ENCODE assay signal across 8 cellular contexts in genomic region chr13:43023244-43023931, GRCh38. TPM values are rescaled to one million over a fixed set of nuclear protein-coding genes. Genes with fewer than 3 reads are reported as not detected.
DNase-seq lines count a peak whose midpoint lies in the region; ATAC-seq and TF ChIP-seq lines count a peak whose summit lies in the region.

TSS of gene DNAJC15 (plus strand) at chr13:43023586. CDS start at chr13:43023627, 41 bp downstream.

- DNase-seq in AG08396 (ENCODE audit: low spot score) (peak; percentile 83), GM19238 (ENCODE audit: insufficient read length, low spot score) (peak; percentile 64), SK-MEL-5 (ENCODE audit: low read depth, low spot score) (peak; percentile 89), head of caudate nucleus (peak; percentile 58 to 93 (median 84)), ovary (peak in 4 of 5 donors; percentile 46 to 69 (median 54)), thoracic aorta (ENCODE audit: low spot score) (peak; percentile 71)
- DNase-seq in activated naive CD4-positive, alpha-beta T cell treated with anti-CD3 and anti-CD28 coated beads, Interleukin-2, amount 50 U/mL, for 72 hours (ENCODE audit: low spot score in 2 of 2), result peak; percentile 75 to 80

- ATAC-seq in HG03439 (IDR thresholded peaks at IDR 0.05; ENCODE audit: unreplicated experiment) (peak; percentile 87), thoracic aorta (ENCODE audit: insufficient number of reproducible peaks, low FRiP score, low read depth) (peak; percentile 85)
- peak; percentile 91 to 95 for ATAC-seq in activated naive CD4-positive, alpha-beta T cell treated with anti-CD3 and anti-CD28 coated beads, Interleukin-2, amount 50 U/mL, for 72 hours

- H3K27me3 ChIP-seq in ovary, result no peaks in the 10 kb centered on the region
- no peaks in the 10 kb centered on the region for H3K27me3 ChIP-seq in thoracic aorta (replicated peaks; ENCODE audit: insufficient read depth)

- no peak for TF ChIP-seq EP300 in ovary (IDR thresholded peaks at IDR 0.05)

- intact Hi-C loops in head of caudate nucleus (cut with DNase I), result no loop called here
- intact Hi-C loops in ovary (cut with DNase I), result no loop called here

- TF ChIP-seq POLR2A in ovary (IDR thresholded peaks at IDR 0.05), result no peak

- peak within 1 kb of the TSS; percentile 99 for H3K27ac Mint-ChIP-seq in activated naive CD4-positive, alpha-beta T cell treated with anti-CD3 and anti-CD28 coated beads, Interleukin-2, amount 50 U/mL, for 72 hours

- H3K4me1 ChIP-seq in ovary (ENCODE audit: insufficient read depth) (no peaks in the 10 kb centered on the region), thoracic aorta (ENCODE audit: control insufficient read depth in 1 of 2, low read depth in 2 of 2) (peaks cover 9 to 38% of the 10 kb centered on the region in 2 donors)

- 54 to 72% (median 60%) methylated on average over 39 to 50 of the region's 50 CpGs for WGBS in ovary, 3 donors

- H3K9me3 Mint-ChIP-seq in activated naive CD4-positive, alpha-beta T cell treated with anti-CD3 and anti-CD28 coated beads, Interleukin-2, amount 50 U/mL, for 72 hours, result no peaks in the 10 kb centered on the region

- H3K9me3 ChIP-seq in ovary (no peaks in the 10 kb centered on the region), thoracic aorta (no peaks in the 10 kb centered on the region)

- H3K4me3 ChIP-seq in ovary, result peak within 1 kb of the TSS; percentile 49
- peak within 1 kb of the TSS; percentile 83 for H3K4me3 ChIP-seq in thoracic aorta

- H3K27ac ChIP-seq in ovary, result peak within 1 kb of the TSS in 1 of 2 donors; percentile 35
- peak within 1 kb of the TSS; percentile 71 to 84 for H3K27ac ChIP-seq in thoracic aorta

- H3K36me3 Mint-ChIP-seq in activated naive CD4-positive, alpha-beta T cell treated with anti-CD3 and anti-CD28 coated beads, Interleukin-2, amount 50 U/mL, for 72 hours, result peaks cover 14 to 15% of the 10 kb centered on the region in 2 donors

- H3K36me3 ChIP-seq in ovary (no peaks in the 10 kb centered on the region), thoracic aorta (no peaks in the 10 kb centered on the region)

- TF ChIP-seq CTCF in ovary (IDR thresholded peaks at IDR 0.05) (no peak), thoracic aorta (IDR thresholded peaks at IDR 0.05) (no peak)

- in situ Hi-C loops in SK-MEL-5 (cut with HindIII; ENCODE audit: low pct_unique_long_range_greater_than_20kb, low sequenced_read_pairs), result no loop called here

RNA-seq across cellular contexts. Expression of gene DNAJC15, which starts in this region (rescaled TPM):
- total RNA-seq in SK-MEL-5 (2014; rRNA removed; shearing (Covaris generic)), result 33.2 and 43.8 TPM in 2 replicates
- 27.0 and 27.6 TPM in 2 replicates for polyA plus RNA-seq in SK-MEL-5 (2015; cell fraction: cytosol; rRNA removed)
- 3.5 and 4.4 TPM in 2 replicates for polyA plus RNA-seq in SK-MEL-5 (2015; cell fraction: nucleus; rRNA removed)
- total RNA-seq in activated naive CD4-positive, alpha-beta T cell treated with anti-CD3 and anti-CD28 coated beads, Interleukin-2, amount 50 U/mL, for 72 hours, result 10 to 100 TPM in 1 of 2 donors, 1 to 10 TPM in 1; 5.4 to 15.7 TPM
- total RNA-seq in ovary (1 to 10 TPM in 5 of 7 donors, under 1 TPM in 2; 0.23 to 6.2 (median 2.9) TPM), thoracic aorta (10 to 100 TPM in 1 of 2 donors, 1 to 10 TPM in 1; 7.6 to 10.7 TPM)
- 1 to 10 TPM; 2.2 to 4.6 TPM for polyA plus RNA-seq in ovary
